In the genomic region with DNA sequence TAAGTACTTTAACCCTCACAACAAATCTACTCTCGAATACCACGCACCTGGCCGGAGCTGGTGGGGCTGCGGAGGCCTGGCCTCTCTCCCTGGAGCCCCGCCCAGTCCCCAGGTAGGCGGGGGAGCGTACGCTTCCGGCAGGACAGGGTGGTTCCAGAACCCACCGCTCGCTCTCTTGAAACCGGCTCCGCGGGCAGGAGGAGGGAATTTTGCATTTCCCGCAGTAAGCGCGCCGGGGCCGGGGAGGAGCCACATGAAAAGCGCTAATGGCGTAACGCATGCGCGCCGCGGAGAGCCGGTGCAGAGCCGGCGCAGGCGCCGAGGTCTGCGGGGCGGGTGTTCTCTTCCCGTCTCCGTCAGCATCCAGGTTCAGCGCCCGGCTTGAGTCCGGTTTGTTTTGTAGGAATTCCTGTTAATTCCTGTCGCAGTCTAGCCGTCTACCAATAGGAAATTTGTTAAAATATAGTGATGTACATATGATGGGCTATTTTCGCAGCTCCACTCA, we compare ENCODE assay signal across 8 cellular contexts. TPM values are rescaled to one million over a fixed set of nuclear protein-coding genes. Genes with fewer than 3 reads are reported as not detected.
A peak's percentile ranks its signal among the peaks of the same experiment; 100 is the strongest.
DNase-seq lines count a peak whose midpoint lies in the region; ATAC-seq and TF ChIP-seq lines count a peak whose summit lies in the region.

No MANE protein-coding gene starts in this region.

- 2% methylated on average over 41 of the region's 41 CpGs for WGBS in GM23248 (ENCODE audit: low coverage in 1 of 2, low lambda C conversion rate in 2 of 2, missing lambda C conversion rate in 2 of 2), 2 experiments
- WGBS in gastroesophageal sphincter (ENCODE audit: low coverage in 1 of 2), 2 donors, result 1 to 2% methylated on average over 22 to 24 of the region's 41 CpGs

- H3K4me1 ChIP-seq in GM23248 (ENCODE audit: insufficient read depth) (no peaks in the 10 kb centered on the region), Karpas-422 (ENCODE audit: low read length) (peaks cover 16% of the 10 kb centered on the region), gastroesophageal sphincter (peaks cover 0 to 20% (median 0%) of the 10 kb centered on the region in 3 donors), neutrophil (ENCODE audit: control insufficient read depth in 1 of 2, insufficient read depth in 1 of 2, low read depth in 1 of 2, low read length in 1 of 2) (peaks cover 8% of the 10 kb centered on the region in 2 experiments)

- in situ Hi-C loops in GM23248 (cut with MboI), result loop anchor here (25.0 kb wide), 2 partner anchors 261 to 561 kb away; no protein-coding TSS in a partner anchor

- H3K27ac ChIP-seq in GM23248 (no peak overlapping the region), Karpas-422 (ENCODE audit: low read length) (no peak overlapping the region), gastroesophageal sphincter (peak overlapping the region in 1 of 4 donors; percentile 2), neutrophil (no peak overlapping the region)

- H3K4me3 ChIP-seq in GM23248, result peak overlapping the region; percentile 90
- H3K4me3 ChIP-seq in Karpas-422 (ENCODE audit: low read length), result peak overlapping the region; percentile 77
- peak overlapping the region; percentile 25 to 53 for H3K4me3 ChIP-seq in gastroesophageal sphincter
- peak overlapping the region; percentile 38 to 55 for H3K4me3 ChIP-seq in neutrophil (ENCODE audit: low read depth in 1 of 2, low read length in 1 of 2)

- H3K79me2 ChIP-seq in GM23248 (ENCODE audit: insufficient read depth), result no peaks in the 10 kb centered on the region
- no peaks in the 10 kb centered on the region for H3K79me2 ChIP-seq in Karpas-422 (ENCODE audit: low read length)

- peak; percentile 82 for DNase-seq in EH (ENCODE audit: low read depth)
- DNase-seq in GM23248, result peak; percentile 92
- DNase-seq in Karpas-422, result peak; percentile 95
- DNase-seq in SHP77 (lab: John Stamatoyannopoulos, UW), result peak; percentile 81 to 85
- peak; percentile 67 for DNase-seq in activated gamma-delta T cell treated with anti-CD3 and anti-CD28 coated beads, Interleukin-2, amount 50 U/mL, for 16 hours (ENCODE audit: low read depth)
- peak; percentile 90 for DNase-seq in superior temporal gyrus (ENCODE audit: extremely low spot score)

- ATAC-seq in gastroesophageal sphincter, result peak; percentile 81

- H3K27me3 ChIP-seq in GM23248 (replicated peaks; ENCODE audit: insufficient read depth), result no peaks in the 10 kb centered on the region
- H3K27me3 ChIP-seq in Karpas-422 (ENCODE audit: low read length), result no peaks in the 10 kb centered on the region
- no peaks in the 10 kb centered on the region for H3K27me3 ChIP-seq in gastroesophageal sphincter
- H3K27me3 ChIP-seq in neutrophil, result peaks cover 38% of the 10 kb centered on the region

- no peak for TF ChIP-seq EP300 in gastroesophageal sphincter (IDR thresholded peaks at IDR 0.05)

- no peaks in the 10 kb centered on the region for H3K9me3 ChIP-seq in GM23248 (ENCODE audit: low read depth)
- no peaks in the 10 kb centered on the region for H3K9me3 ChIP-seq in Karpas-422 (ENCODE audit: low read length)
- H3K9me3 ChIP-seq in gastroesophageal sphincter, result no peaks in the 10 kb centered on the region
- H3K9me3 ChIP-seq in neutrophil, result no peaks in the 10 kb centered on the region

- H3K9ac ChIP-seq in GM23248 (peak overlapping the region; percentile 51), Karpas-422 (ENCODE audit: low read length) (peak overlapping the region; percentile 78)

- H3K36me3 ChIP-seq in GM23248 (ENCODE audit: low read depth) (no peaks in the 10 kb centered on the region), Karpas-422 (ENCODE audit: insufficient read depth, low read length) (no peaks in the 10 kb centered on the region), gastroesophageal sphincter (no peaks in the 10 kb centered on the region), neutrophil (no peaks in the 10 kb centered on the region)

- H2AFZ ChIP-seq in GM23248 (peak overlapping the region; percentile 95), Karpas-422 (ENCODE audit: low read length) (peak overlapping the region; percentile 100)

- TF ChIP-seq CTCF in gastroesophageal sphincter (IDR thresholded peaks at IDR 0.05), result peak in 1 of 4 experiments; percentile 31
- no peak for TF ChIP-seq CTCF in neutrophil (IDR thresholded peaks at IDR 0.05)

- H3F3A ChIP-seq in GM23248 (ENCODE audit: insufficient read depth), result 0 out of 2 replicates have a peak, but pooled peaks cover 13% of the 10 kb centered on the region

- H4K20me1 ChIP-seq in GM23248 (ENCODE audit: insufficient read depth) (no peaks in the 10 kb centered on the region), Karpas-422 (ENCODE audit: insufficient read depth, low read depth, low read length) (no peaks in the 10 kb centered on the region)

- no peak for TF ChIP-seq POLR2A in gastroesophageal sphincter (IDR thresholded peaks at IDR 0.05)

- H3K4me2 ChIP-seq in GM23248 (ENCODE audit: unreplicated experiment) (peak overlapping the region; percentile 87), Karpas-422 (ENCODE audit: low read depth, low read length, poor library complexity, severe bottlenecking) (peak overlapping the region; percentile 98)

- no peaks in the 10 kb centered on the region for H3K9me2 ChIP-seq in GM23248 (ENCODE audit: insufficient read depth)
- H3K9me2 ChIP-seq in Karpas-422 (replicated peaks; ENCODE audit: insufficient read depth, low read length), result no peaks in the 10 kb centered on the region

RNA-seq across cellular contexts. Expression of gene CAVIN4, which starts 20.8 kb away (rescaled TPM):
- total RNA-seq in GM23248 (2014; rRNA removed; shearing (Covaris generic)), result 1.7 and 1.9 TPM in 2 replicates
- polyA plus RNA-seq in GM23248 (2016; fragmentation: Nextera tagmentation; extraction: Ambion mirVana), result 0.60 and 0.65 TPM in 2 replicates
- total RNA-seq in Karpas-422 (2014; rRNA removed; shearing (Covaris generic); ENCODE audit: low replicate concordance), result 0.47 and 0.67 TPM in 2 replicates
- 1 to 10 TPM in 1 of 4 donors, under 1 TPM in 3; 0.27 to 1.3 (median 0.67) TPM for total RNA-seq in gastroesophageal sphincter

Comparison
In these comparisons a context has a peak if more than half of its experiments do, and no peak if none do; other contexts are left out.
1. H3K4me3 ChIP-seq: peak in every context shown above with its lines; median percentile 90 in GM23248; 77 in Karpas-422; 46 in neutrophil; 39 in gastroesophageal sphincter.